In genomic region chr14:95207475-95208253, GRCh38 we compare ENCODE assay signal across 17 cellular contexts. TPM values are rescaled to one million over a fixed set of nuclear protein-coding genes. Genes with fewer than 3 reads are reported as not detected.
DNase-seq lines count a peak whose midpoint lies in the region; ATAC-seq and TF ChIP-seq lines count a peak whose summit lies in the region.
"Had no signal": no experiment of that assay in that cellular context is flagged by ENCODE, and none has a peak within 500 bp of the region (broad histone marks: within the 10 kb centered on the region; RNA-seq: fewer than 3 reads in every experiment).

No MANE protein-coding gene starts in this region.

- peaks cover 8 to 15% (median 14%) of the 10 kb centered on the region in 5 experiments for H3K9me3 Mint-ChIP-seq in brain
- peaks cover 8% of the 10 kb centered on the region for H3K9me3 Mint-ChIP-seq in activated CD4-positive, alpha-beta T cell treated with anti-CD3 and anti-CD28 coated beads, Interleukin-2, amount 10 ng/mL, durations not matched to agents 24 days and 14 days

- intact Hi-C loops in activated CD4-positive, alpha-beta T cell treated with anti-CD3 and anti-CD28 coated beads, Interleukin-2, amount 10 ng/mL, durations not matched to agents 24 days and 14 days (cut with micrococcal nuclease) = no loop called here

- POLR2A ChIA-PET in HEK293 (lab: Yijun Ruan, JAX) = no interaction called here

- peaks cover 28 to 39% (median 34%) of the 10 kb centered on the region in 11 experiments for H3K9me3 ChIP-seq in BLaER1 treated with 17β-estradiol and CSF1 and Interleukin-3, amounts not matched to agents 10 nM and 100 nM (replicated peaks in 1 of 11)
- no peaks in the 10 kb centered on the region for H3K9me3 ChIP-seq in HEK293 (ENCODE audit: control insufficient read depth, insufficient read depth, low read depth, low read length)
- peaks cover 3% of the 10 kb centered on the region for H3K9me3 ChIP-seq in smooth muscle cell (replicated peaks; ENCODE audit: low read depth)
- H3K9me3 ChIP-seq: SJSA1 had no signal

- H2AFZ ChIP-seq in smooth muscle cell (ENCODE audit: low read depth) = no peak overlapping the region
- H2AFZ ChIP-seq: GM23338 had no signal

- TF ChIP-seq CTCF in HEK293 (tag by site-specific recombination; IDR thresholded peaks at IDR 0.05) (no peak), brain (conservative IDR thresholded peaks at IDR 0.05) (no peak), smooth muscle cell (IDR thresholded peaks at IDR 0.05; ENCODE audit: borderline replicate concordance, insufficient read depth, poor library complexity, severe bottlenecking) (no peak)

- no peak for ATAC-seq in HG03108 (IDR thresholded peaks at IDR 0.05; ENCODE audit: unreplicated experiment)
- ATAC-seq: GM23338 had no signal

- peaks cover 26% of the 10 kb centered on the region for H3K36me3 Mint-ChIP-seq in brain
- H3K36me3 Mint-ChIP-seq in activated CD4-positive, alpha-beta T cell treated with anti-CD3 and anti-CD28 coated beads, Interleukin-2, amount 10 ng/mL, durations not matched to agents 24 days and 14 days (ENCODE audit: low read depth) = no peaks in the 10 kb centered on the region

- H3K27me3 ChIP-seq in BLaER1 treated with 17β-estradiol and CSF1 and Interleukin-3, amounts not matched to agents 10 nM and 100 nM = no peaks in the 10 kb centered on the region
- no peaks in the 10 kb centered on the region for H3K27me3 ChIP-seq in smooth muscle cell (ENCODE audit: low read depth)
- H3K27me3 ChIP-seq: SJSA1 had no signal

- H3K79me2 ChIP-seq in smooth muscle cell (ENCODE audit: low read depth) = no peaks in the 10 kb centered on the region

- no peak for DNase-seq in smooth muscle cell (lab: John Stamatoyannopoulos, UW; ENCODE audit: unreplicated experiment)
- DNase-seq in occipital lobe (lab: John Stamatoyannopoulos, UW) = no peak
- DNase-seq in activated CD4-positive, alpha-beta T cell treated with anti-CD3 and anti-CD28 coated beads, Interleukin-2, amount 10 ng/mL, durations not matched to agents 24 days and 14 days = no peak
- DNase-seq: COR-L47, DMS53, IMR-90, Kasumi-1, MM.1S, NCI-H1105 treated with DMSO at 0.1 percent for 48 hours, NCI-H187, SW 1271 had no signal

- no peaks in the 10 kb centered on the region for H4K20me1 ChIP-seq in BLaER1 treated with 17β-estradiol and CSF1 and Interleukin-3, amounts not matched to agents 10 nM and 100 nM
- H4K20me1 ChIP-seq in smooth muscle cell (ENCODE audit: low read depth) = no peaks in the 10 kb centered on the region

- H3K27me3 Mint-ChIP-seq in brain = no peaks in the 10 kb centered on the region
- H3K27me3 Mint-ChIP-seq in activated CD4-positive, alpha-beta T cell treated with anti-CD3 and anti-CD28 coated beads, Interleukin-2, amount 10 ng/mL, durations not matched to agents 24 days and 14 days = peaks cover 14% of the 10 kb centered on the region

- peak overlapping the region in 6 of 11 experiments; percentile 22 to 53 (median 42); a peak in 9 of 22 replicates for H3K9ac ChIP-seq in BLaER1 treated with 17β-estradiol and CSF1 and Interleukin-3, amounts not matched to agents 10 nM and 100 nM
- H3K9ac ChIP-seq in smooth muscle cell (ENCODE audit: low read depth) = no peak overlapping the region

- peak overlapping the region; percentile 45 to 90 (median 68) for H3K4me2 ChIP-seq in BLaER1 treated with 17β-estradiol and CSF1 and Interleukin-3, amounts not matched to agents 10 nM and 100 nM
- H3K4me2 ChIP-seq in smooth muscle cell = peak overlapping the region; percentile 59
- H3K4me2 ChIP-seq: GM23338 had no signal

- peaks cover 19 to 27% (median 24%) of the 10 kb centered on the region in 11 experiments for H3K36me3 ChIP-seq in BLaER1 treated with 17β-estradiol and CSF1 and Interleukin-3, amounts not matched to agents 10 nM and 100 nM
- H3K36me3 ChIP-seq in HEK293 (ENCODE audit: control insufficient read depth in 2 of 2, insufficient read depth in 1 of 2, low read length in 2 of 2) = peaks cover 0 to 7% of the 10 kb centered on the region in 2 experiments; a peak in 1 of 3 replicates
- no peaks in the 10 kb centered on the region for H3K36me3 ChIP-seq in smooth muscle cell (ENCODE audit: low read depth)
- H3K36me3 ChIP-seq: SJSA1 had no signal

- CTCF ChIA-PET in HEK293 (lab: Yijun Ruan, JAX) = no interaction called here

- H3K27ac ChIP-seq in BLaER1 treated with 17β-estradiol and CSF1 and Interleukin-3, amounts not matched to agents 10 nM and 100 nM = peak overlapping the region in 5 of 11 experiments; percentile 4 to 49 (median 40); a peak in 10 of 22 replicates
- H3K27ac ChIP-seq in HEK293 (ENCODE audit: extremely low read depth, low read depth, low read length) (no peak overlapping the region), smooth muscle cell (ENCODE audit: low read depth) (no peak overlapping the region)
- H3K27ac ChIP-seq: SJSA1 had no signal

- peaks cover 15% of the 10 kb centered on the region for H3K4me1 Mint-ChIP-seq in brain
- H3K4me1 Mint-ChIP-seq in activated CD4-positive, alpha-beta T cell treated with anti-CD3 and anti-CD28 coated beads, Interleukin-2, amount 10 ng/mL, durations not matched to agents 24 days and 14 days = no peaks in the 10 kb centered on the region
- H3K4me1 Mint-ChIP-seq: GM23338 had no signal

- no peak overlapping the region for H3K4me3 Mint-ChIP-seq in brain
- no peak overlapping the region for H3K4me3 Mint-ChIP-seq in activated CD4-positive, alpha-beta T cell treated with anti-CD3 and anti-CD28 coated beads, Interleukin-2, amount 10 ng/mL, durations not matched to agents 24 days and 14 days
- H3K4me3 Mint-ChIP-seq: GM23338 had no signal

- H3K27ac Mint-ChIP-seq in brain = peak overlapping the region in 3 of 5 experiments; percentile 39 to 48 (median 43)
- H3K27ac Mint-ChIP-seq in activated CD4-positive, alpha-beta T cell treated with anti-CD3 and anti-CD28 coated beads, Interleukin-2, amount 10 ng/mL, durations not matched to agents 24 days and 14 days = no peak overlapping the region
- H3K27ac Mint-ChIP-seq: GM23338 had no signal

- peaks cover 16% of the 10 kb centered on the region for H3F3A ChIP-seq in smooth muscle cell (ENCODE audit: low read depth)

- H3K4me1 ChIP-seq in BLaER1 treated with 17β-estradiol and CSF1 and Interleukin-3, amounts not matched to agents 10 nM and 100 nM = peaks cover 21 to 62% (median 56%) of the 10 kb centered on the region in 10 experiments
- H3K4me1 ChIP-seq in HEK293 (ENCODE audit: control insufficient read depth, insufficient read depth, low read length) = no peaks in the 10 kb centered on the region
- no peaks in the 10 kb centered on the region for H3K4me1 ChIP-seq in smooth muscle cell (ENCODE audit: low read depth)
- H3K4me1 ChIP-seq: SJSA1 had no signal

- WGBS in smooth muscle cell (ENCODE audit: low lambda C conversion rate) = 74% methylated on average over 7 of the region's 7 CpGs

- H3K4me3 ChIP-seq in BLaER1 treated with 17β-estradiol and CSF1 and Interleukin-3, amounts not matched to agents 10 nM and 100 nM = peak overlapping the region in 1 of 10 experiments; percentile 14; a peak in 1 of 20 replicates
- no peak overlapping the region for H3K4me3 ChIP-seq in HEK293 (ENCODE audit: low read depth, low read length)
- H3K4me3 ChIP-seq in smooth muscle cell = no peak overlapping the region
- H3K4me3 ChIP-seq: GM23338, SJSA1 had no signal

TF ChIP-seq in HEK293, 187 proteins besides CTCF, POLR2A, EP300 and RAD21:
- TF ChIP-seq AEBP2 (tag by site-specific recombination; IDR thresholded peaks at IDR 0.05; ENCODE audit: borderline replicate concordance) (no peak), ZNF202 (tag by site-specific recombination; IDR thresholded peaks at IDR 0.05; ENCODE audit: borderline replicate concordance) (no peak), ZNF768 (tag by site-specific recombination; IDR thresholded peaks at IDR 0.05) (0 out of 2 replicates have a peak, but pooled peaks have one; percentile 32)

RNA-seq across cellular contexts. Expression of gene DICER1, which starts 50.3 kb away (rescaled TPM):
- 5.9 TPM for polyA plus RNA-seq in brain (ENCODE audit: insufficient read depth, low read depth, low replicate concordance)
- 67.5 and 86.2 TPM in 2 replicates for total RNA-seq in smooth muscle cell
- polyA plus RNA-seq in smooth muscle cell = 13.5 and 17.3 TPM in 2 replicates
- total RNA-seq in occipital lobe = 296 TPM
- 74.4 and 77.0 TPM in 2 replicates for total RNA-seq in activated CD4-positive, alpha-beta T cell treated with anti-CD3 and anti-CD28 coated beads, Interleukin-2, amount 10 ng/mL, durations not matched to agents 24 days and 14 days
